ENCODE assay signal across 23 cellular contexts in genomic region chr6:100232791-100233573, GRCh38.
A peak's percentile ranks its signal among the peaks of the same experiment; 100 is the strongest.
DNase-seq lines count a peak whose midpoint lies in the region; ATAC-seq, FAIRE-seq and TF ChIP-seq lines count a peak whose summit lies in the region.
"Had no signal": no experiment of that assay in that cellular context is flagged by ENCODE, and none has a peak within 500 bp of the region (broad histone marks: within the 10 kb centered on the region; RNA-seq: fewer than 3 reads in every experiment).

No MANE protein-coding gene starts in this region.

- no peak overlapping the region for H3K4me3 Mint-ChIP-seq in MCF 10A (ENCODE audit: unreplicated experiment)
- H3K4me3 Mint-ChIP-seq in chondrocyte (ENCODE audit: unreplicated experiment) = no peak overlapping the region
- H3K4me3 Mint-ChIP-seq in progenitor cell of endocrine pancreas (ENCODE audit: low read depth) = no peak overlapping the region
- H3K4me3 Mint-ChIP-seq: CD8-positive, alpha-beta memory T cell; T-cell had no signal

- H3K27me3 ChIP-seq in mammary epithelial cell (ENCODE audit: insufficient read depth, low read length) = no peaks in the 10 kb centered on the region
- no peaks in the 10 kb centered on the region for H3K27me3 ChIP-seq in bronchial epithelial cell (ENCODE audit: control insufficient read depth, insufficient read depth, low read length)
- H3K27me3 ChIP-seq: MG63, Peyer's patch had no signal

- CTCF ChIA-PET in mammary epithelial cell (lab: Charles Lee; ENCODE audit: low non-redundant PET) = interaction anchor here (0.7 kb wide), 1 partner anchor 27 kb away, joined by 3 read pairs; no protein-coding TSS in a partner anchor
- CTCF ChIA-PET in MCF 10A (lab: Yijun Ruan, JAX) = no interaction called here

- H3K9me3 ChIP-seq in mammary epithelial cell (replicated peaks; ENCODE audit: insufficient read depth, low read length) = no peaks in the 10 kb centered on the region
- H3K9me3 ChIP-seq: MG63, Peyer's patch had no signal

- intact Hi-C loops in mammary epithelial cell (cut with micrococcal nuclease) = no loop called here
- intact Hi-C loops in MCF 10A (cut with micrococcal nuclease) = no loop called here

- H3K27ac ChIP-seq in mammary epithelial cell (ENCODE audit: insufficient read depth, low read depth, low read length) = no peak overlapping the region
- H3K27ac ChIP-seq: Peyer's patch had no signal

- peak; percentile 44 for DNase-seq in mammary epithelial cell
- DNase-seq in MCF 10A (ENCODE audit: unreplicated experiment) = no peak
- peak; percentile 83 for DNase-seq in bronchial epithelial cell (ENCODE audit: low read depth)
- DNase-seq in kidney tubule cell (ENCODE audit: low spot score) = peak; percentile 59
- DNase-seq in chondrocyte (ENCODE audit: low spot score) = no peak
- DNase-seq in progenitor cell of endocrine pancreas (ENCODE audit: low spot score, unreplicated experiment) = no peak
- no peak for DNase-seq in CD1c-positive myeloid dendritic cell (ENCODE audit: extremely low spot score)
- DNase-seq: 8988T; AML-193; C1 segment of cervical spinal cord; CD8-positive, alpha-beta memory T cell; Karpas-422; MG63; NCI-H1048; NCI-H1436; NCI-H2029; NCI-H2227 treated with DMSO at 0.1 percent for 48 hours; NCI-H510A treated with DMSO at 0.1 percent for 48 hours; NCI-H748 treated with DMSO at 0.1 percent for 48 hours; Peyer's patch; T-cell had no signal

- H3K4me3 ChIP-seq in mammary epithelial cell (replicated peaks in 1 of 3; ENCODE audit: insufficient read depth in 1 of 3, low read depth in 2 of 3, low read length in 3 of 3) = no peak overlapping the region
- no peak overlapping the region for H3K4me3 ChIP-seq in bronchial epithelial cell (ENCODE audit: low read depth, low read length)
- H3K4me3 ChIP-seq: MG63, Peyer's patch had no signal

- ATAC-seq in HG02938 (IDR thresholded peaks at IDR 0.05; ENCODE audit: unreplicated experiment) = no peak
- ATAC-seq: T-cell had no signal

- no peak overlapping the region for H3K9ac ChIP-seq in mammary epithelial cell (ENCODE audit: insufficient read depth, low read length)

- peaks cover 10% of the 10 kb centered on the region for H3K4me1 ChIP-seq in mammary epithelial cell (ENCODE audit: insufficient read depth, low read length)

- H3K4me2 ChIP-seq in mammary epithelial cell (ENCODE audit: insufficient read depth, low read depth, low read length) = no peak overlapping the region

- H3K4me1 Mint-ChIP-seq in MCF 10A (ENCODE audit: insufficient read depth, unreplicated experiment) (peaks cover 7% of the 10 kb centered on the region), chondrocyte (ENCODE audit: low read depth) (peaks cover 53% of the 10 kb centered on the region), progenitor cell of endocrine pancreas (ENCODE audit: low read depth) (peaks cover 50% of the 10 kb centered on the region)

- H2AFZ ChIP-seq in mammary epithelial cell (ENCODE audit: low read depth, low read length) = no peak overlapping the region

- FAIRE-seq in bronchial epithelial cell (lab: Jason Lieb, UNC) = no peak

- dilution Hi-C loops in mammary epithelial cell (cut with HindIII; ENCODE audit: low sequenced_read_pairs) = no loop called here

- H3K36me3 Mint-ChIP-seq in MCF 10A (ENCODE audit: insufficient read depth, unreplicated experiment) (no peaks in the 10 kb centered on the region), chondrocyte (ENCODE audit: low read depth) (no peaks in the 10 kb centered on the region), progenitor cell of endocrine pancreas (ENCODE audit: insufficient read depth) (no peaks in the 10 kb centered on the region)
- H3K36me3 Mint-ChIP-seq: CD8-positive, alpha-beta memory T cell; IgD-negative memory B cell; T-cell had no signal

- no peak for TF ChIP-seq CTCF in mammary epithelial cell (conservative IDR thresholded peaks at IDR 0.05 in 1 of 2, IDR thresholded peaks at IDR 0.05 in 1 of 2; ENCODE audit: extremely low read depth in 1 of 2, insufficient read depth in 1 of 2, low read depth in 1 of 2, low read length in 2 of 2)
- no peak for TF ChIP-seq CTCF in MCF 10A (IDR thresholded peaks at IDR 0.05; ENCODE audit: unreplicated experiment)
- TF ChIP-seq CTCF in bronchial epithelial cell (IDR thresholded peaks at IDR 0.05; ENCODE audit: insufficient read depth, low read length, severe bottlenecking) = no peak
- TF ChIP-seq CTCF in chondrocyte (IDR thresholded peaks at IDR 0.05) = no peak
- no peak for TF ChIP-seq CTCF in progenitor cell of endocrine pancreas (IDR thresholded peaks at IDR 0.05; ENCODE audit: unreplicated experiment)

- WGBS in mammary epithelial cell (ENCODE audit: low coverage, missing lambda C conversion rate) = 96% methylated on average over 5 of the region's 5 CpGs

- no TSS peak for BruUV-seq in mammary epithelial cell (replicated peaks; lab: Mats Ljungman, UMichigan)
- BruUV-seq in MCF 10A (replicated peaks; lab: Mats Ljungman, UMichigan) = no TSS peak

- no peaks in the 10 kb centered on the region for H3K79me2 ChIP-seq in mammary epithelial cell (ENCODE audit: insufficient read depth, low read length)

- no peaks in the 10 kb centered on the region for H3K9me3 Mint-ChIP-seq in MCF 10A (ENCODE audit: unreplicated experiment)
- no peaks in the 10 kb centered on the region for H3K9me3 Mint-ChIP-seq in chondrocyte (ENCODE audit: low read depth)
- H3K9me3 Mint-ChIP-seq in progenitor cell of endocrine pancreas (ENCODE audit: low read depth) = no peaks in the 10 kb centered on the region
- H3K9me3 Mint-ChIP-seq: CD8-positive, alpha-beta memory T cell; IgD-negative memory B cell; T-cell had no signal

- no peak overlapping the region for H3K27ac Mint-ChIP-seq in MCF 10A (ENCODE audit: low read depth, unreplicated experiment)
- no peak overlapping the region for H3K27ac Mint-ChIP-seq in chondrocyte (ENCODE audit: unreplicated experiment)
- no peak overlapping the region for H3K27ac Mint-ChIP-seq in progenitor cell of endocrine pancreas
- H3K27ac Mint-ChIP-seq: CD8-positive, alpha-beta memory T cell; IgD-negative memory B cell; T-cell had no signal

- H4K20me1 ChIP-seq in mammary epithelial cell (ENCODE audit: insufficient read depth, low read length) = no peaks in the 10 kb centered on the region

- POLR2A ChIA-PET in MCF 10A (lab: Yijun Ruan, JAX) = no interaction called here

- H3K36me3 ChIP-seq in mammary epithelial cell (ENCODE audit: insufficient read depth, low read length) (no peaks in the 10 kb centered on the region), bronchial epithelial cell (ENCODE audit: control insufficient read depth, insufficient read depth, low read length) (no peaks in the 10 kb centered on the region)
- H3K36me3 ChIP-seq: MG63, Peyer's patch had no signal

- in situ Hi-C loops in mammary epithelial cell (cut with MboI; ENCODE audit: low sequenced_read_pairs in 2 of 2) = no loop called here

- no peaks in the 10 kb centered on the region for H3K27me3 Mint-ChIP-seq in MCF 10A (ENCODE audit: insufficient read depth, unreplicated experiment)
- no peaks in the 10 kb centered on the region for H3K27me3 Mint-ChIP-seq in chondrocyte (ENCODE audit: low read depth)
- H3K27me3 Mint-ChIP-seq in progenitor cell of endocrine pancreas = no peaks in the 10 kb centered on the region
- H3K27me3 Mint-ChIP-seq: CD8-positive, alpha-beta memory T cell had no signal

Comparison
In these comparisons a context has a peak if more than half of its experiments do, and no peak if none do; other contexts are left out.
1. DNase-seq: peak in mammary epithelial cell (single experiment), bronchial epithelial cell (single experiment) and kidney tubule cell (single experiment); none in MCF 10A (single experiment), chondrocyte (single experiment), progenitor cell of endocrine pancreas (single experiment) and CD1c-positive myeloid dendritic cell (single experiment).